Comparison of ENCODE assay signal across 1 cellular context in genomic region chr15:39188314-39188713, GRCh38.
TF ChIP-seq lines count a peak whose summit lies in the region.

No MANE protein-coding gene starts in this region.

TF ChIP-seq in A549, 52 proteins besides CTCF, POLR2A, EP300 and RAD21 (continued from another document):
- TF ChIP-seq NPAS2 (CRISPR knock-in tag; IDR thresholded peaks at IDR 0.05; ENCODE audit: borderline replicate concordance) (no peak), HOXA7 (CRISPR knock-in tag; IDR thresholded peaks at IDR 0.05) (no peak), CHD4 (IDR thresholded peaks at IDR 0.05; ENCODE audit: borderline replicate concordance) (no peak), MAZ (IDR thresholded peaks at IDR 0.05; ENCODE audit: borderline replicate concordance, low read depth, low read length) (no peak), EHMT2 (IDR thresholded peaks at IDR 0.05; ENCODE audit: low read depth) (no peak), ZSCAN20 (CRISPR knock-in tag; IDR thresholded peaks at IDR 0.05) (no peak)
- TF ChIP-seq, protein P1, sequence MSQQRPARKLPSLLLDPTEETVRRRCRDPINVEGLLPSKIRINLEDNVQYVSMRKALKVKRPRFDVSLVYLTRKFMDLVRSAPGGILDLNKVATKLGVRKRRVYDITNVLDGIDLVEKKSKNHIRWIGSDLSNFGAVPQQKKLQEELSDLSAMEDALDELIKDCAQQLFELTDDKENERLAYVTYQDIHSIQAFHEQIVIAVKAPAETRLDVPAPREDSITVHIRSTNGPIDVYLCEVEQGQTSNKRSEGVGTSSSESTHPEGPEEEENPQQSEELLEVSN (IDR thresholded peaks at IDR 0.05; ENCODE audit: borderline replicate concordance, low read depth), result no peak
